18 cellular contexts compared by ENCODE assay signal in genomic region chr5:146778795-146779579, GRCh38.
"Had no signal": no experiment of that assay in that cellular context is flagged by ENCODE, and none has a peak within 500 bp of the region (broad histone marks: within the 10 kb centered on the region; RNA-seq: fewer than 3 reads in every experiment).

No MANE protein-coding gene starts in this region.

- H3K27me3 ChIP-seq: breast epithelium, right lobe of liver, spleen, suprapubic skin, upper lobe of right lung had no signal

- ATAC-seq: activated T-cell treated with anti-CD3 and anti-CD28 coated beads, Interleukin-2, amount 50 U/mL, for 4 hours; left ventricle myocardium superior; psoas muscle; right lobe of liver; upper lobe of right lung had no signal

- H3K36me3 ChIP-seq: breast epithelium, right lobe of liver, spleen, suprapubic skin, upper lobe of right lung had no signal

- H3K4me3 ChIP-seq: breast epithelium, psoas muscle, right lobe of liver, spleen, suprapubic skin, upper lobe of right lung had no signal

- H3K9me3 ChIP-seq: breast epithelium, psoas muscle, right lobe of liver, upper lobe of right lung had no signal

- DNase-seq: activated CD4-positive, alpha-beta T cell treated with anti-CD3 and anti-CD28 coated beads, Interleukin-2, amount 50 U/mL, for 48 hours; activated CD4-positive, CD25-positive, alpha-beta regulatory T cell treated with anti-CD3 and anti-CD28 coated beads, Interleukin-2, amount 50 U/mL, for 72 hours; activated gamma-delta T cell; activated naive CD8-positive, alpha-beta T cell treated with anti-CD3 and anti-CD28 coated beads for 36 hours; activated T-cell treated with anti-CD3 and anti-CD28 coated beads, Interleukin-2, amount 50 U/mL, for 4 hours; foreskin melanocyte; kidney; left ventricle myocardium superior; mesenchymal stem cell; occipital lobe; psoas muscle; right lobe of liver; spleen; stimulated activated CD4-positive, alpha-beta T cell treated with anti-CD3 and anti-CD28 coated beads, Interleukin-1b, Interleukin-23, amount 100 ng/mL, for 48 hours; stimulated activated naive CD4-positive, alpha-beta T cell; upper lobe of right lung had no signal

- H3K27ac ChIP-seq: breast epithelium, psoas muscle, right lobe of liver, spleen, suprapubic skin, upper lobe of right lung had no signal

- H3K4me1 ChIP-seq: breast epithelium, psoas muscle, right lobe of liver, spleen, suprapubic skin, upper lobe of right lung had no signal
